In the genomic region with DNA sequence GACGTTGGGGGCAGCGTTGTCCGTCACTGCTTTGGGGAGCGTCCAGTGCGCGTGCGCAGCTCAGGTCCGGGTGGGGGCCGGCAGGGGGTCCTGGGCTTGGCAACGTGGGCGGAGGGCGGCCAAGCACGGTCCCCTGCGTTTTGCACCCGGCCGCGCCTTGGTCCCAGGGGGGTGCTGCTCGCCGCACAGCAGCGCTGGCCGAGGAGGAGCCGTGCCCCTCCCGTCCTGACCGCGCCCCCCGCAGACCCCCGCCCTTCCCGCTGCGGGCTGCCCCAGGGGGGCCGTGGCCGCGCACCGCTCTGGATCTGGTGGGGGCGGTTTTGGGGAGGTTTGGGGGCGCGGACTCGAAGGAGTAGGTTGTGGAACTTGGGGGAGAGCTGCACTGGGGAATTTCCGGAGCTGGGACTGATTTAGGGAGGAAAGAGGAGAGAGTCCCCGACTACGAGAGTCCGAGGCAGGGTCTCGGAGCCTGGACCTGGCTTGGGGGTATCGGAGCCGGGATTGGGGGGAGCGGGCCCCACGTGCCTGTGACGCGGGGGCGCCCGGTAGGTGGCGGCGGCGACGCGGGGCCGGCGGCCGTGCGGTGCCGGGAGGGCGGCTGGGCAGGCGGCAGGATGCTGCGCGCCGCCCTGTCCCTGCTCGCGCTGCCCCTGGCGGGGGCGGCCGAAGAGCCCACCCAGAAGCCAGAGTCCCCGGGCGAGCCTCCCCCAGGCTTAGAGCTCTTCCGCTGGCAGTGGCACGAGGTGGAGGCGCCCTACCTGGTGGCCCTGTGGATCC, we compare ENCODE assay signal across 8 cellular contexts. TPM values are rescaled to one million over a fixed set of nuclear protein-coding genes. Genes with fewer than 3 reads are reported as not detected.
DNase-seq lines count a peak whose midpoint lies in the region; ATAC-seq and TF ChIP-seq lines count a peak whose summit lies in the region.

A gene with protein sequence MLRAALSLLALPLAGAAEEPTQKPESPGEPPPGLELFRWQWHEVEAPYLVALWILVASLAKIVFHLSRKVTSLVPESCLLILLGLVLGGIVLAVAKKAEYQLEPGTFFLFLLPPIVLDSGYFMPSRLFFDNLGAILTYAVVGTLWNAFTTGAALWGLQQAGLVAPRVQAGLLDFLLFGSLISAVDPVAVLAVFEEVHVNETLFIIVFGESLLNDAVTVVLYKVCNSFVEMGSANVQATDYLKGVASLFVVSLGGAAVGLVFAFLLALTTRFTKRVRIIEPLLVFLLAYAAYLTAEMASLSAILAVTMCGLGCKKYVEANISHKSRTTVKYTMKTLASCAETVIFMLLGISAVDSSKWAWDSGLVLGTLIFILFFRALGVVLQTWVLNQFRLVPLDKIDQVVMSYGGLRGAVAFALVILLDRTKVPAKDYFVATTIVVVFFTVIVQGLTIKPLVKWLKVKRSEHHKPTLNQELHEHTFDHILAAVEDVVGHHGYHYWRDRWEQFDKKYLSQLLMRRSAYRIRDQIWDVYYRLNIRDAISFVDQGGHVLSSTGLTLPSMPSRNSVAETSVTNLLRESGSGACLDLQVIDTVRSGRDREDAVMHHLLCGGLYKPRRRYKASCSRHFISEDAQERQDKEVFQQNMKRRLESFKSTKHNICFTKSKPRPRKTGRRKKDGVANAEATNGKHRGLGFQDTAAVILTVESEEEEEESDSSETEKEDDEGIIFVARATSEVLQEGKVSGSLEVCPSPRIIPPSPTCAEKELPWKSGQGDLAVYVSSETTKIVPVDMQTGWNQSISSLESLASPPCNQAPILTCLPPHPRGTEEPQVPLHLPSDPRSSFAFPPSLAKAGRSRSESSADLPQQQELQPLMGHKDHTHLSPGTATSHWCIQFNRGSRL (plus strand): TSS at position 579 of the 777 bp plus-strand sequence. CDS start 36 bp downstream, at position 615.

- peaks cover 27% of the 10 kb centered on the region for H3K27me3 Mint-ChIP-seq in endodermal cell (ENCODE audit: insufficient read depth)
- peaks cover 0 to 20% (median 0%) of the 10 kb centered on the region in 5 donors for H3K27me3 Mint-ChIP-seq in naive thymus-derived CD4-positive, alpha-beta T cell

- peaks cover 24% of the 10 kb centered on the region for H3K4me1 Mint-ChIP-seq in endodermal cell
- peaks cover 35 to 50% (median 41%) of the 10 kb centered on the region in 7 donors for H3K4me1 Mint-ChIP-seq in naive thymus-derived CD4-positive, alpha-beta T cell

- POLR2A ChIA-PET in naive thymus-derived CD4-positive, alpha-beta T cell (lab: Charles Lee), result interaction anchor here (0.9 to 2.8 kb wide), 4 partner anchors 14 to 91 kb away, joined by 3 to 20 read pairs (median 4); a partner anchor contains a TSS

- H3K4me1 ChIP-seq in endodermal cell (ENCODE audit: control insufficient read depth, insufficient read depth, low read length), result peaks cover 17% of the 10 kb centered on the region
- peaks cover 31 to 37% of the 10 kb centered on the region in 2 donors for H3K4me1 ChIP-seq in naive thymus-derived CD4-positive, alpha-beta T cell (ENCODE audit: control insufficient read depth in 2 of 2, insufficient read depth in 2 of 2, low read length in 2 of 2)

- H3K4me3 ChIP-seq in SK-N-MC (peak within 1 kb of the TSS; percentile 82), endodermal cell (ENCODE audit: low read length) (peak within 1 kb of the TSS; percentile 89)
- H3K4me3 ChIP-seq in naive thymus-derived CD4-positive, alpha-beta T cell (ENCODE audit: low read length), result peak within 1 kb of the TSS; percentile 68

- WGBS in endodermal cell (ENCODE audit: insufficient coverage in 1 of 2, insufficient read length in 1 of 2), 2 experiments, result 0 to 1% methylated on average over 20 to 75 of the region's 75 CpGs

- peak within 1 kb of the TSS; percentile 86 for H3K4me3 Mint-ChIP-seq in endodermal cell
- peak within 1 kb of the TSS; percentile 86 to 96 (median 91) for H3K4me3 Mint-ChIP-seq in naive thymus-derived CD4-positive, alpha-beta T cell

- H3K36me3 ChIP-seq in SK-N-MC (ENCODE audit: insufficient read depth, low read length) (no peaks in the 10 kb centered on the region), endodermal cell (ENCODE audit: control insufficient read depth, insufficient read depth, low read length) (peaks cover 24% of the 10 kb centered on the region)
- H3K36me3 ChIP-seq in naive thymus-derived CD4-positive, alpha-beta T cell (ENCODE audit: control insufficient read depth in 2 of 3, insufficient read depth in 3 of 3, low read length in 3 of 3), result no peaks in the 10 kb centered on the region

- peak; percentile 52 for DNase-seq in stimulated activated CD4-positive, alpha-beta T cell treated with anti-CD3 and anti-CD28 coated beads, Interleukin-15, amount 100 ng/mL, for 24 hours
- DNase-seq in stimulated activated CD4-positive, alpha-beta T cell treated with anti-CD3 and anti-CD28 coated beads, Interleukin-1b, Interleukin-23, amount 100 ng/mL, for 48 hours, result no peak
- DNase-seq in SK-N-MC (ENCODE audit: low read depth, low spot score) (no peak), endodermal cell (peak; percentile 81)
- DNase-seq in naive thymus-derived CD4-positive, alpha-beta T cell, result peak in 4 of 9 donors; percentile 10 to 68 (median 26)

- no peaks in the 10 kb centered on the region for H3K27me3 ChIP-seq in endodermal cell (ENCODE audit: control insufficient read depth, insufficient read depth, low read length, poor library complexity, severe bottlenecking)
- no peaks in the 10 kb centered on the region for H3K27me3 ChIP-seq in naive thymus-derived CD4-positive, alpha-beta T cell (ENCODE audit: control insufficient read depth in 2 of 2, insufficient read depth in 2 of 2, low read length in 2 of 2)

- CTCF ChIA-PET in naive thymus-derived CD4-positive, alpha-beta T cell (lab: Charles Lee), result interaction anchor here (0.7 kb wide), 1 partner anchor 56 kb away, joined by 3 read pairs; no protein-coding TSS in a partner anchor

- TF ChIP-seq CTCF in endodermal cell (conservative IDR thresholded peaks at IDR 0.05), result peak; percentile 54

- H3K27ac Mint-ChIP-seq in endodermal cell, result peak within 1 kb of the TSS; percentile 27
- H3K27ac Mint-ChIP-seq in naive thymus-derived CD4-positive, alpha-beta T cell, result peak within 1 kb of the TSS; percentile 70 to 92 (median 80)

- H3K36me3 Mint-ChIP-seq in endodermal cell (ENCODE audit: low read depth), result no peaks in the 10 kb centered on the region
- no peaks in the 10 kb centered on the region for H3K36me3 Mint-ChIP-seq in naive thymus-derived CD4-positive, alpha-beta T cell

- no peaks in the 10 kb centered on the region for H3K9me3 Mint-ChIP-seq in endodermal cell
- no peaks in the 10 kb centered on the region for H3K9me3 Mint-ChIP-seq in naive thymus-derived CD4-positive, alpha-beta T cell

- peak within 1 kb of the TSS; percentile 37 for H3K9ac ChIP-seq in SK-N-MC (ENCODE audit: insufficient read length)
- H3K9ac ChIP-seq in endodermal cell (ENCODE audit: extremely low read depth, low read length, poor library complexity, severe bottlenecking), result peak within 1 kb of the TSS; percentile 55

- H3K9me3 ChIP-seq in SK-N-MC (ENCODE audit: low read depth, low read length), result no peaks in the 10 kb centered on the region
- H3K9me3 ChIP-seq in endodermal cell (ENCODE audit: control insufficient read depth, low read length), result no peaks in the 10 kb centered on the region
- no peaks in the 10 kb centered on the region for H3K9me3 ChIP-seq in naive thymus-derived CD4-positive, alpha-beta T cell (ENCODE audit: control insufficient read depth in 2 of 3, low read length in 3 of 3)

- intact Hi-C loops in naive thymus-derived CD4-positive, alpha-beta T cell (cut with micrococcal nuclease), result loop anchor here in 1 of 2 donors (2.0 to 10.0 kb wide), 4 partner anchors 234 to 1884 kb away; a partner anchor contains a TSS

- ATAC-seq in naive thymus-derived CD4-positive, alpha-beta T cell, result no peak
- ATAC-seq in GM19351 (IDR thresholded peaks at IDR 0.05; ENCODE audit: unreplicated experiment) (no peak), HG03469 (IDR thresholded peaks at IDR 0.05; ENCODE audit: unreplicated experiment) (no peak), HG03520 (IDR thresholded peaks at IDR 0.05; ENCODE audit: unreplicated experiment) (no peak)

- H3K27ac ChIP-seq in SK-N-MC, result no peak within 1 kb of the TSS
- no peak within 1 kb of the TSS for H3K27ac ChIP-seq in endodermal cell (ENCODE audit: low read depth, low read length)
- H3K27ac ChIP-seq in naive thymus-derived CD4-positive, alpha-beta T cell (ENCODE audit: low read depth, low read length), result peak within 1 kb of the TSS; percentile 57

RNA-seq across cellular contexts. Expression of the gene that starts here (rescaled TPM):
- 1 to 10 TPM; 8.9 to 9.0 TPM for total RNA-seq in endodermal cell
- polyA plus RNA-seq in endodermal cell (2013, experiment 1 of 2), result 4.8 TPM
- 4.6 TPM for polyA plus RNA-seq in endodermal cell (2013, experiment 2 of 2)
- 1 to 10 TPM; 1.7 to 3.7 (median 2.2) TPM for total RNA-seq in naive thymus-derived CD4-positive, alpha-beta T cell
- polyA plus RNA-seq in naive thymus-derived CD4-positive, alpha-beta T cell, result under 1 TPM; 0.11 to 0.18 TPM

Comparison
In these comparisons a context has a peak if more than half of its experiments do, and no peak if none do; other contexts are left out.
1. DNase-seq: peak in stimulated activated CD4-positive, alpha-beta T cell treated with anti-CD3 and anti-CD28 coated beads, Interleukin-15, amount 100 ng/mL, for 24 hours (single experiment) and endodermal cell (single experiment); none in stimulated activated CD4-positive, alpha-beta T cell treated with anti-CD3 and anti-CD28 coated beads, Interleukin-1b, Interleukin-23, amount 100 ng/mL, for 48 hours (single experiment) and SK-N-MC (single experiment).
2. Peak in every context shown above with its lines, with median percentiles within 50 percentile points of each other: H3K4me3 ChIP-seq.